In the genomic region with DNA sequence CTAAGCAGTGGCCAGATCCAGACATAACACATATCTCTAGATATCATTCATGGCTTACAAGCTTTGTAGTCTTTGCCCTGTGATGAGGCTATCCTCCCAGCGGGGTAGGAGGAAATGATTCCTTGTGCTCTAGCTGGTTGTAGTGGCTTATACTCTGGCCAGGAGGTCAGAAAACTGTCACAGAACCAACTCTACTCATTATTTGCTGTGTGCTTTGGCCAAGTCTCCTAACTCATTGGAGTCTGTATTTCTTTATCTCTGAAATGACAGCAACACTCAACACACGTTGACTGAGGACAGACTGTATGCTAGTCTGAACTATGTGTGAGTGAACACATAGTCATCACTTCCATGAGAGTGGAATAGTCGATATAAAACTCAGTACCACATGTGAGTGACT, we compare ENCODE assay signal across 13 cellular contexts.
DNase-seq lines count a peak whose midpoint lies in the region; ATAC-seq, FAIRE-seq and TF ChIP-seq lines count a peak whose summit lies in the region.
"Had no signal": no experiment of that assay in that cellular context is flagged by ENCODE, and none has a peak within 500 bp of the region (broad histone marks: within the 10 kb centered on the region; RNA-seq: fewer than 3 reads in every experiment).

No MANE protein-coding gene starts in this region.

- H3K4me2 ChIP-seq in HepG2 (ENCODE audit: low read depth, low read length) = peak overlapping the region; percentile 36

- no peaks in the 10 kb centered on the region for H3K9me3 ChIP-seq in HUES6 (ENCODE audit: control insufficient read depth, insufficient read depth, low read depth, low read length)
- no peaks in the 10 kb centered on the region for H3K9me3 ChIP-seq in HepG2 (ENCODE audit: low read length)

- FAIRE-seq in HepG2 (lab: Jason Lieb, UNC) = peak; percentile 47
- FAIRE-seq: endometrium, urothelium cell line had no signal

- H3K4me1 ChIP-seq in HUES6 (ENCODE audit: control insufficient read depth, insufficient read depth, low read length) (peaks cover 75% of the 10 kb centered on the region), HepG2 (ENCODE audit: insufficient read depth, low read length) (peaks cover 28% of the 10 kb centered on the region)

- intact Hi-C loops in HepG2 (cut with micrococcal nuclease; ENCODE audit: unreplicated experiment) = no loop called here

- no peaks in the 10 kb centered on the region for H3K36me3 Mint-ChIP-seq in osteocyte (ENCODE audit: unreplicated experiment)

- no peaks in the 10 kb centered on the region for H4K20me1 ChIP-seq in HepG2 (ENCODE audit: insufficient read depth, low read length)

- WGBS in HepG2 (ENCODE audit: low lambda C conversion rate) = 52% methylated on average over 3 of the region's 3 CpGs

- no peaks in the 10 kb centered on the region for H3K27me3 ChIP-seq in HUES6 (ENCODE audit: control insufficient read depth, insufficient read depth, low read length)
- no peaks in the 10 kb centered on the region for H3K27me3 ChIP-seq in HepG2 (ENCODE audit: control insufficient read depth in 1 of 2, insufficient read depth in 2 of 2, low read length in 2 of 2)

- no peaks in the 10 kb centered on the region for H3K27me3 Mint-ChIP-seq in osteocyte (ENCODE audit: unreplicated experiment)

- no peak for TF ChIP-seq RAD21 in HepG2 (CRISPR knock-in tag; IDR thresholded peaks at IDR 0.05)

- TF ChIP-seq CTCF in 22Rv1 (IDR thresholded peaks at IDR 0.05) (no peak), epithelial cell of esophagus (IDR thresholded peaks at IDR 0.05; ENCODE audit: insufficient read depth, low read depth, low read length, missing control alignments) (no peak), HepG2 (CRISPR knock-in tag; IDR thresholded peaks at IDR 0.05) (no peak), osteocyte (IDR thresholded peaks at IDR 0.05) (no peak)

- no peak for TF ChIP-seq POLR2A in HepG2 (IDR thresholded peaks at IDR 0.05; ENCODE audit: insufficient read depth in 1 of 2, low read depth in 2 of 2, low read length in 2 of 2)

- H3K9me3 Mint-ChIP-seq in osteocyte (ENCODE audit: unreplicated experiment) = no peaks in the 10 kb centered on the region

- CTCF ChIA-PET in HepG2 (lab: Yijun Ruan, JAX; ENCODE audit: low intra/inter-chr PET ratio, low total read pairs) = no interaction called here

- H2AFZ ChIP-seq in HepG2 (ENCODE audit: low read length) = peak overlapping the region; percentile 42

- in situ Hi-C loops in HepG2 (cut with HindIII; ENCODE audit: extremely low pct_ligation_motif_present, low pct_unique_long_range_greater_than_20kb) = no loop called here

- H3K4me3 ChIP-seq in HUES6 (ENCODE audit: low read depth, low read length) (no peak overlapping the region; the same call in 1 of the 2 replicates), epithelial cell of esophagus (ENCODE audit: low read length) (no peak overlapping the region), HepG2 (replicated peaks in 1 of 3; ENCODE audit: insufficient read depth in 1 of 3, low read depth in 2 of 3, low read length in 3 of 3) (no peak overlapping the region)

- H3K36me3 ChIP-seq in HUES6 (ENCODE audit: control insufficient read depth, insufficient read depth, low read length) (no peaks in the 10 kb centered on the region), HepG2 (replicated peaks in 1 of 2; ENCODE audit: control insufficient read depth in 1 of 2, insufficient read depth in 2 of 2, low read length in 2 of 2) (no peaks in the 10 kb centered on the region)

- no peak overlapping the region for H3K27ac Mint-ChIP-seq in osteocyte (ENCODE audit: unreplicated experiment)
- H3K27ac Mint-ChIP-seq: activated CD8-positive, alpha-beta T cell treated with anti-CD3 and anti-CD28 coated beads, Interleukin-2, amount 10 ng/mL, durations not matched to agents 7 days and 5 days had no signal

- DNase-seq in epithelial cell of esophagus (ENCODE audit: low read depth) (peak; percentile 62), HepG2 (ENCODE audit: low spot score) (peak; percentile 19), osteocyte (ENCODE audit: extremely low spot score, unreplicated experiment) (no peak), NCI-H1417 (lab: John Stamatoyannopoulos, UW) (no peak)
- DNase-seq: activated CD8-positive, alpha-beta T cell treated with anti-CD3 and anti-CD28 coated beads, Interleukin-2, amount 10 ng/mL, durations not matched to agents 7 days and 5 days; NCI-H1092; NCI-H774 had no signal

- no TSS peak for BruUV-seq in HepG2 (replicated peaks; lab: Mats Ljungman, UMichigan)

- POLR2A ChIA-PET in HepG2 (lab: Yijun Ruan, JAX) = no interaction called here

- no peaks in the 10 kb centered on the region for H3K79me2 ChIP-seq in HepG2 (ENCODE audit: insufficient read depth, low read length)

- peak overlapping the region; percentile 85 for H3K9ac ChIP-seq in HUES6 (ENCODE audit: low read length)
- H3K9ac ChIP-seq in HepG2 (ENCODE audit: insufficient read depth, low read depth, low read length) = no peak overlapping the region

- H3K27ac ChIP-seq in 22Rv1 = peak overlapping the region; percentile 30; the same call in 1 of the 2 replicates
- H3K27ac ChIP-seq in HUES6 (ENCODE audit: low read depth, low read length) = peak overlapping the region; percentile 91
- H3K27ac ChIP-seq in HepG2 (ENCODE audit: extremely low read length, insufficient read depth, low read length) = peak overlapping the region; percentile 21

- TF ChIP-seq EP300 in HepG2 (IDR thresholded peaks at IDR 0.05; ENCODE audit: low read depth in 2 of 2, low read length in 2 of 2) (no peak), HepG2 (CRISPR knock-in tag; IDR thresholded peaks at IDR 0.05; ENCODE audit: borderline replicate concordance) (no peak)

- H3K4me3 Mint-ChIP-seq in osteocyte (ENCODE audit: unreplicated experiment) = no peak overlapping the region
- H3K4me3 Mint-ChIP-seq: activated CD8-positive, alpha-beta T cell treated with anti-CD3 and anti-CD28 coated beads, Interleukin-2, amount 10 ng/mL, durations not matched to agents 7 days and 5 days had no signal

- peaks cover 9% of the 10 kb centered on the region for H3K4me1 Mint-ChIP-seq in osteocyte (ENCODE audit: unreplicated experiment)

- peak; percentile 87 for ATAC-seq in HepG2
- ATAC-seq in HG03280 (IDR thresholded peaks at IDR 0.05; ENCODE audit: unreplicated experiment) = no peak
- no peak for ATAC-seq in HG02840 (IDR thresholded peaks at IDR 0.05; ENCODE audit: low FRiP score, unreplicated experiment)
- ATAC-seq: activated CD8-positive, alpha-beta T cell treated with anti-CD3 and anti-CD28 coated beads, Interleukin-2, amount 10 ng/mL, durations not matched to agents 7 days and 5 days had no signal

TF ChIP-seq in HepG2, 621 proteins besides CTCF, POLR2A, EP300 and RAD21:
- TF ChIP-seq NONO (IDR thresholded peaks at IDR 0.05) (no peak), NONO (CRISPR knock-in tag; conservative IDR thresholded peaks at IDR 0.05) (no peak), ZNF792 (CRISPR knock-in tag; IDR thresholded peaks at IDR 0.05) (peak; percentile 73; the same call in 1 of the 2 replicates)

Comparison
In these comparisons a context has a peak if more than half of its experiments do, and no peak if none do; other contexts are left out.
1. H3K27ac ChIP-seq: peak in every context shown above with its lines; median percentile 91 in HUES6; 30 in 22Rv1; 21 in HepG2.
2. DNase-seq: peak in epithelial cell of esophagus (single experiment) and HepG2 (single experiment); none in osteocyte (single experiment) and NCI-H1417 (0 of 3).